ENCODE assay signal across 20 cellular contexts in genomic region chr2:205964111-205964761, GRCh38.
"Had no signal": no experiment of that assay in that cellular context is flagged by ENCODE, and none has a peak within 500 bp of the region (broad histone marks: within the 10 kb centered on the region; RNA-seq: fewer than 3 reads in every experiment).

No MANE protein-coding gene starts in this region.

- FAIRE-seq: colon had no signal

- H3K4me3 ChIP-seq: gastrocnemius medialis, heart right ventricle, ovary, psoas muscle, spleen, upper lobe of right lung had no signal

- H3K27ac ChIP-seq: gastrocnemius medialis, heart right ventricle, ovary, psoas muscle, spleen, upper lobe of right lung had no signal

- H3K9me3 ChIP-seq: gastrocnemius medialis, heart right ventricle, ovary, psoas muscle, spleen, upper lobe of right lung had no signal

- H3K4me1 ChIP-seq: gastrocnemius medialis, heart right ventricle, psoas muscle, upper lobe of right lung had no signal

- ATAC-seq: activated CD4-positive, CD25-positive, alpha-beta regulatory T cell treated with anti-CD3 and anti-CD28 coated beads, Interleukin-2, amount 50 U/mL, for 24 hours; activated CD8-positive, alpha-beta T cell treated with anti-CD3 and anti-CD28 coated beads, Interleukin-2, amount 10 ng/mL, durations not matched to agents 7 days and 5 days; gastrocnemius medialis; heart right ventricle; left ventricle myocardium superior; naive thymus-derived CD4-positive, alpha-beta T cell; psoas muscle; upper lobe of right lung had no signal

- H3K27me3 ChIP-seq: gastrocnemius medialis, heart right ventricle, ovary, upper lobe of right lung had no signal

- H3K36me3 ChIP-seq: gastrocnemius medialis, heart right ventricle, ovary, spleen, upper lobe of right lung had no signal

- DNase-seq: activated CD4-positive, alpha-beta T cell treated with anti-CD3 and anti-CD28 coated beads, Interleukin-2, amount 10 ng/mL, durations not matched to agents 7 days and 5 days; activated CD8-positive, alpha-beta T cell treated with anti-CD3 and anti-CD28 coated beads, Interleukin-2, amount 10 ng/mL, durations not matched to agents 7 days and 5 days; activated naive CD4-positive, alpha-beta T cell treated with anti-CD3 and anti-CD28 coated beads for 36 hours; activated T-cell treated with anti-CD3 and anti-CD28 coated beads, Interleukin-2, amount 50 U/mL, for 24 hours; anterior cingulate cortex; caudate nucleus; gastrocnemius medialis; heart right ventricle; immature natural killer cell; kidney glomerular epithelial cell; left ventricle myocardium superior; naive thymus-derived CD4-positive, alpha-beta T cell; ovary; psoas muscle; spleen; stimulated activated CD8-positive, alpha-beta memory T cell treated with anti-CD3 and anti-CD28 coated beads, Interleukin-4, amount 100 ng/mL, for 48 hours; stimulated activated naive CD4-positive, alpha-beta T cell; upper lobe of right lung had no signal
